In the genomic region with DNA sequence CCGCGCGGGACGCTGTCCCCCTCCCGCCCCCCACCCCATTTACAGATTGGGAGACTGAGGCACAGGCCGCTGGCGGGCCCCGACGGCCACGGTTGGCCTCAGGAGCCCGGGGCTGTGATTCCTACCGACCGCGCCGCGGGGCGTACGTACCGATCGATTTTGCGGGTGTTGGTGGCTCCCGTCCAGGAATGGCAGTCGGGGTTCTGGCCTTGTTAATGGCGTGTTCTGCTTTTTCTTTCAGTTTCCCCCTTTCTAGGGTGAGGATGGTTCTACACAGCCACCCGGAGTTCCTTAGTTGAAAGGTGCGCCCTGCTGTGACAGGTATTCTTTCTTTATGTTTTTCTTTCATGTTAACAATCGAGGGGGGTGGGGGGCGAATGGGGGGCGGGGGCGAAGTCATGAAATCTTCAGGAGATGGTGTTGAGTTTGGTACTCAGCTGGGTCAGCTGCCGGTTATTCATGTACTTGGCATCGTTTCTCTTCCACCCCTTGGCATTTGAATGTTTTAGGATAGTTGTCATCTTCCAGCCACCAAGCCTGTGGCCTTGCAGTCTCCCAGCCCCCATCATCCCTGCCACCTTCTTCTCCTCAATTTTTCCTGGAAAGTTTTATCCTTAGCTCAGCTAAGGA, we compare ENCODE assay signal across 8 cellular contexts. TPM values are rescaled to one million over a fixed set of nuclear protein-coding genes. Genes with fewer than 3 reads are reported as not detected.
DNase-seq lines count a peak whose midpoint lies in the region; ATAC-seq and TF ChIP-seq lines count a peak whose summit lies in the region.

No MANE protein-coding gene starts in this region.

- no peak overlapping the region for H4K8ac ChIP-seq in mesendoderm (ENCODE audit: low read depth, low read length)

- no peak for TF ChIP-seq POLR2A in suprapubic skin (IDR thresholded peaks at IDR 0.05)

- no peaks in the 10 kb centered on the region for H4K20me1 ChIP-seq in DND-41 (ENCODE audit: insufficient read depth, low read length)

- H2BK120ac ChIP-seq in mesendoderm (ENCODE audit: low read depth, low read length), result no peak overlapping the region

- H3K9me3 ChIP-seq in DND-41 (ENCODE audit: insufficient read depth, low read length, severe bottlenecking) (no peaks in the 10 kb centered on the region), HUES6 (ENCODE audit: control insufficient read depth, insufficient read depth, low read depth, low read length) (no peaks in the 10 kb centered on the region), suprapubic skin (no peaks in the 10 kb centered on the region)
- no peaks in the 10 kb centered on the region for H3K9me3 ChIP-seq in effector memory CD4-positive, alpha-beta T cell (ENCODE audit: control insufficient read depth, low read length)

- no peak overlapping the region for H2BK5ac ChIP-seq in mesendoderm (ENCODE audit: low read length)

- H2BK15ac ChIP-seq in mesendoderm (replicated peaks; ENCODE audit: low read depth), result no peak overlapping the region

- H3K36me3 Mint-ChIP-seq in activated CD4-positive, alpha-beta T cell treated with anti-CD3 and anti-CD28 coated beads, Interleukin-2, amount 10 ng/mL, durations not matched to agents 7 days and 5 days (ENCODE audit: low read depth), result peaks cover 53% of the 10 kb centered on the region

- H3K27me3 ChIP-seq in DND-41 (ENCODE audit: insufficient read depth, low read length, poor library complexity), result no peaks in the 10 kb centered on the region
- no peaks in the 10 kb centered on the region for H3K27me3 ChIP-seq in HUES6 (ENCODE audit: control insufficient read depth, insufficient read depth, low read length)
- no peaks in the 10 kb centered on the region for H3K27me3 ChIP-seq in effector memory CD4-positive, alpha-beta T cell (replicated peaks; ENCODE audit: control insufficient read depth, insufficient read depth, low read length, poor library complexity, severe bottlenecking)
- H3K27me3 ChIP-seq in mesendoderm (ENCODE audit: insufficient read depth, low read length, poor library complexity), result no peaks in the 10 kb centered on the region
- no peaks in the 10 kb centered on the region for H3K27me3 ChIP-seq in suprapubic skin

- H2AK5ac ChIP-seq in mesendoderm (ENCODE audit: low read length), result no peak overlapping the region

- no peak overlapping the region for H4K5ac ChIP-seq in mesendoderm (ENCODE audit: low read length)

- no peak for ATAC-seq in DND-41 (ENCODE audit: insufficient read depth, low read depth)

- no peaks in the 10 kb centered on the region for H3K27me3 Mint-ChIP-seq in activated CD4-positive, alpha-beta T cell treated with anti-CD3 and anti-CD28 coated beads, Interleukin-2, amount 10 ng/mL, durations not matched to agents 7 days and 5 days

- H3K4me3 ChIP-seq in DND-41 (ENCODE audit: low read depth in 1 of 2, low read length in 2 of 2), result peak overlapping the region; percentile 70 to 89; a peak in 3 of 4 replicates
- H3K4me3 ChIP-seq in HUES6 (ENCODE audit: low read depth, low read length), result peak overlapping the region; percentile 78
- peak overlapping the region; percentile 90 for H3K4me3 ChIP-seq in effector memory CD4-positive, alpha-beta T cell (ENCODE audit: insufficient read depth, low read depth, low read length, poor library complexity, severe bottlenecking)
- peak overlapping the region; percentile 40 for H3K4me3 ChIP-seq in mesendoderm (ENCODE audit: low read length)
- peak overlapping the region; percentile 95 for H3K4me3 ChIP-seq in suprapubic skin

- H3K36me3 ChIP-seq in DND-41 (ENCODE audit: insufficient read depth, low read length) (0 out of 2 replicates have a peak, but pooled peaks cover 4% of the 10 kb centered on the region), HUES6 (ENCODE audit: control insufficient read depth, insufficient read depth, low read length) (no peaks in the 10 kb centered on the region), mesendoderm (ENCODE audit: control insufficient read depth, insufficient read depth, low read length) (no peaks in the 10 kb centered on the region), suprapubic skin (no peaks in the 10 kb centered on the region)
- H3K36me3 ChIP-seq in effector memory CD4-positive, alpha-beta T cell (ENCODE audit: control insufficient read depth, insufficient read depth, low read length), result no peaks in the 10 kb centered on the region

- TF ChIP-seq EP300 in suprapubic skin (IDR thresholded peaks at IDR 0.05), result no peak

- CTCF ChIA-PET in activated CD4-positive, alpha-beta T cell treated with anti-CD3 and anti-CD28 coated beads, Interleukin-2, amount 10 ng/mL, durations not matched to agents 7 days and 5 days (lab: Charles Lee), result interaction anchor here (2.2 kb wide), 1 partner anchor 15 kb away, joined by 12 read pairs; no protein-coding TSS in a partner anchor

- H2AFZ ChIP-seq in DND-41 (ENCODE audit: low read depth, low read length), result peak overlapping the region; percentile 89

- peak overlapping the region; percentile 95 for H3K4me3 Mint-ChIP-seq in activated CD4-positive, alpha-beta T cell treated with anti-CD3 and anti-CD28 coated beads, Interleukin-2, amount 10 ng/mL, durations not matched to agents 7 days and 5 days

- H3K4me1 ChIP-seq in DND-41 (ENCODE audit: insufficient read depth, low read length) (peaks cover 50% of the 10 kb centered on the region), HUES6 (ENCODE audit: control insufficient read depth, insufficient read depth, low read length) (peaks cover 30% of the 10 kb centered on the region), mesendoderm (ENCODE audit: control insufficient read depth, low read depth, low read length) (peaks cover 2% of the 10 kb centered on the region), suprapubic skin (peaks cover 39% of the 10 kb centered on the region)
- peaks cover 18% of the 10 kb centered on the region for H3K4me1 ChIP-seq in effector memory CD4-positive, alpha-beta T cell (ENCODE audit: control insufficient read depth, insufficient read depth, low read length, poor library complexity, severe bottlenecking)

- WGBS in mesendoderm (ENCODE audit: extremely low coverage, insufficient coverage, low lambda C conversion rate), result no CpG with 5 or more reads among the region's 32 CpGs
- WGBS in suprapubic skin, result 0% methylated on average over 19 of the region's 32 CpGs

- DNase-seq in DND-41 (peak; percentile 27), mesendoderm (peak; percentile 17), suprapubic skin (ENCODE audit: low spot score in 2 of 2) (no peak), superior temporal gyrus (ENCODE audit: extremely low spot score) (no peak), putamen (ENCODE audit: low spot score) (no peak)
- peak; percentile 65 for DNase-seq in activated CD4-positive, alpha-beta T cell treated with anti-CD3 and anti-CD28 coated beads, Interleukin-2, amount 10 ng/mL, durations not matched to agents 7 days and 5 days
- peak; percentile 41 to 49 (median 42) for DNase-seq in effector memory CD4-positive, alpha-beta T cell

- H3K4ac ChIP-seq in mesendoderm (ENCODE audit: low read depth, low read length), result no peak overlapping the region

- peaks cover 43% of the 10 kb centered on the region for H3K4me1 Mint-ChIP-seq in activated CD4-positive, alpha-beta T cell treated with anti-CD3 and anti-CD28 coated beads, Interleukin-2, amount 10 ng/mL, durations not matched to agents 7 days and 5 days

- H3K9me3 Mint-ChIP-seq in activated CD4-positive, alpha-beta T cell treated with anti-CD3 and anti-CD28 coated beads, Interleukin-2, amount 10 ng/mL, durations not matched to agents 7 days and 5 days, result no peaks in the 10 kb centered on the region

- no peaks in the 10 kb centered on the region for H3K79me1 ChIP-seq in mesendoderm (ENCODE audit: low read length)

- H3K9ac ChIP-seq in DND-41 (ENCODE audit: low read depth, low read length) (peak overlapping the region; percentile 73), HUES6 (ENCODE audit: low read length) (peak overlapping the region; percentile 55), mesendoderm (ENCODE audit: low read length) (peak overlapping the region; percentile 54)

- peak overlapping the region; percentile 88 for H3K27ac Mint-ChIP-seq in activated CD4-positive, alpha-beta T cell treated with anti-CD3 and anti-CD28 coated beads, Interleukin-2, amount 10 ng/mL, durations not matched to agents 7 days and 5 days

- no peak overlapping the region for H3K23ac ChIP-seq in mesendoderm (ENCODE audit: low read length)

- H3K79me2 ChIP-seq in DND-41 (ENCODE audit: insufficient read depth, low read length), result peaks cover 6% of the 10 kb centered on the region; the same call in 1 of the 2 replicates
- no peaks in the 10 kb centered on the region for H3K79me2 ChIP-seq in mesendoderm (ENCODE audit: control insufficient read depth, insufficient read depth, low read length)

- H3K4me2 ChIP-seq in DND-41 (ENCODE audit: insufficient read depth, low read length) (peak overlapping the region; percentile 91), mesendoderm (ENCODE audit: low read length) (peak overlapping the region; percentile 78)

- H3K18ac ChIP-seq in mesendoderm (ENCODE audit: low read length), result peak overlapping the region; percentile 44

- H3K27ac ChIP-seq in DND-41 (ENCODE audit: low read length) (peak overlapping the region; percentile 56), HUES6 (ENCODE audit: low read depth, low read length) (no peak overlapping the region), mesendoderm (ENCODE audit: low read depth, low read length) (no peak overlapping the region), suprapubic skin (peak overlapping the region; percentile 93)
- peak overlapping the region; percentile 99 for H3K27ac ChIP-seq in effector memory CD4-positive, alpha-beta T cell (ENCODE audit: insufficient read depth, low read length, poor library complexity, severe bottlenecking)

- POLR2A ChIA-PET in activated CD4-positive, alpha-beta T cell treated with anti-CD3 and anti-CD28 coated beads, Interleukin-2, amount 10 ng/mL, durations not matched to agents 7 days and 5 days (lab: Charles Lee), result interaction anchor here (1.0 to 4.0 kb wide), 2 partner anchors 71 to 76 kb away, joined by 3 to 13 read pairs; no protein-coding TSS in a partner anchor

- H3K56ac ChIP-seq in mesendoderm (ENCODE audit: low read length), result peak overlapping the region; percentile 56

- no peak for TF ChIP-seq CTCF in DND-41 (IDR thresholded peaks at IDR 0.05; ENCODE audit: borderline replicate concordance, extremely low read depth, low read length, poor library complexity, severe bottlenecking)
- TF ChIP-seq CTCF in suprapubic skin (IDR thresholded peaks at IDR 0.05), result no peak

RNA-seq across cellular contexts. Expression of a gene that starts 0.8 kb away (rescaled TPM):
- 100 to 1,000 TPM; 200 to 222 TPM for total RNA-seq in activated CD4-positive, alpha-beta T cell treated with anti-CD3 and anti-CD28 coated beads, Interleukin-2, amount 10 ng/mL, durations not matched to agents 7 days and 5 days
- polyA plus RNA-seq in mesendoderm (2013, experiment 1 of 2), result 6.6 TPM
- 7.1 TPM for polyA plus RNA-seq in mesendoderm (2013, experiment 2 of 2)
- total RNA-seq in suprapubic skin, result 10 to 100 TPM; 31.1 to 77.6 (median 50.2) TPM

RNA-seq across cellular contexts. Expression of a gene that starts 49.2 kb away (rescaled TPM):
- 1 to 10 TPM; 3.3 to 3.8 TPM for total RNA-seq in activated CD4-positive, alpha-beta T cell treated with anti-CD3 and anti-CD28 coated beads, Interleukin-2, amount 10 ng/mL, durations not matched to agents 7 days and 5 days
- 0.14 TPM for polyA plus RNA-seq in mesendoderm (2013, experiment 1 of 2)
- 0.14 TPM for polyA plus RNA-seq in mesendoderm (2013, experiment 2 of 2)
- 10 to 100 TPM; 33.8 to 66.2 (median 48.6) TPM for total RNA-seq in suprapubic skin

Comparison
In these comparisons a context has a peak if more than half of its experiments do, and no peak if none do; other contexts are left out.
1. DNase-seq: peak in DND-41 (single experiment), activated CD4-positive, alpha-beta T cell treated with anti-CD3 and anti-CD28 coated beads, Interleukin-2, amount 10 ng/mL, durations not matched to agents 7 days and 5 days (single experiment), effector memory CD4-positive, alpha-beta T cell (3 of 3) and mesendoderm (single experiment); none in suprapubic skin (0 of 2), superior temporal gyrus (single experiment) and putamen (single experiment).
2. H3K27ac ChIP-seq: peak in DND-41 (single experiment), effector memory CD4-positive, alpha-beta T cell (single experiment) and suprapubic skin (single experiment); none in HUES6 (single experiment) and mesendoderm (single experiment).
3. H3K4me3 ChIP-seq: peak in every context shown above with its lines; median percentile 95 in suprapubic skin; 90 in effector memory CD4-positive, alpha-beta T cell; 80 in DND-41; 78 in HUES6; 40 in mesendoderm.
4. RNA of a gene that starts 49.2 kb away (total RNA-seq): 33.8 to 66.2 TPM in suprapubic skin; 3.3 to 3.8 TPM in activated CD4-positive, alpha-beta T cell treated with anti-CD3 and anti-CD28 coated beads, Interleukin-2, amount 10 ng/mL, durations not matched to agents 7 days and 5 days; every median in the first group is over 4 times any median in the second.
5. Peak in every context shown above with its lines, with median percentiles within 50 percentile points of each other: H3K9ac ChIP-seq.